ENCODE assay signal across 8 cellular contexts in the genomic region with DNA sequence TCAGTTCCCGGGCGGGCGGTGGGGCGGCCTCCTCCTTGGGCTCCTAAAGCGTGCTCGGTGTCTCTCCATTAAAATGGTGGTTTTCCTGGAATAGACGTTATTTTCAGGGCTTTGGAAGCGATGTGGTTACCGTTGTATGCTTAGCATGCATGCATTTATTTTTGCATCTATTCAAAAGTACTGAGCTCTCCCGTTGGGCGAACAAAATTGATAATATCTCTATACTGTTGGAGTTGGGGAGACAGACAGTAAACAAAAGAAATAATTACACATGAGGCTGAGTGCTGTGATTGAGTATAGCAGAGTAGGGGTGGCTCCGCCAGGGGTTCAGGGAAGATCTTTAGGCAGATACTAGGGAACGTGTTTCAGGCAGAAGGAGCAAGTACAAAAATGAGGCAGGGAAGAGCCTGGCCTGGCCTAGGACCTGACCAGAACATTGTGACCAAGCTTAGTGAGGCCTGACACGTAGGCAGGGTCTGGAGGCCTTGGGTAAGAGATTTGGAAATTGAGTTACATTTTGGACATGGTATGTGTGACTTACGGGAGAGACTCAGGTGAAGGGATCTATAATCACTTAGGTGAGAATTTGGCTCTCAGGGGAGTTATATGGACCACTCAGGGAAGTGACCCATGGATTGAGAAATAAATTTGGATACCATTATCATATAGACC. TPM values are rescaled to one million over a fixed set of nuclear protein-coding genes. Genes with fewer than 3 reads are reported as not detected.
DNase-seq lines count a peak whose midpoint lies in the region; ATAC-seq, FAIRE-seq and TF ChIP-seq lines count a peak whose summit lies in the region.

No MANE protein-coding gene starts in this region.

- H3K9me2 ChIP-seq in SK-N-SH (no peaks in the 10 kb centered on the region), hepatocyte (replicated peaks; ENCODE audit: insufficient read depth) (no peaks in the 10 kb centered on the region)

- H3K9ac ChIP-seq in SK-N-SH, result peak overlapping the region; percentile 95; the same call in 1 of the 2 replicates

- H3K27ac ChIP-seq in right atrium auricular region, result peak overlapping the region; percentile 88 to 91
- H3K27ac ChIP-seq in SK-N-SH (ENCODE audit: low read depth in 2 of 2, low read length in 1 of 2), result peak overlapping the region; percentile 8 to 58; a peak in 3 of 4 replicates
- peak overlapping the region; percentile 57 for H3K27ac ChIP-seq in hepatocyte
- no peak overlapping the region for H3K27ac ChIP-seq in suprapubic skin

- H3K79me2 ChIP-seq in SK-N-SH (ENCODE audit: insufficient read depth) (peaks cover 69% of the 10 kb centered on the region), hepatocyte (peaks cover 37% of the 10 kb centered on the region)

- 0 out of 2 replicates have a peak, but pooled peaks cover under 1% of the 10 kb centered on the region for H4K20me1 ChIP-seq in SK-N-SH (ENCODE audit: insufficient read depth)
- no peaks in the 10 kb centered on the region for H4K20me1 ChIP-seq in hepatocyte (ENCODE audit: insufficient read depth, poor library complexity, severe bottlenecking)

- H3F3A ChIP-seq in SK-N-SH (replicated peaks; ENCODE audit: insufficient read depth), result peaks cover 15% of the 10 kb centered on the region

- no peak for TF ChIP-seq POLR2A in suprapubic skin (IDR thresholded peaks at IDR 0.05)

- no peaks in the 10 kb centered on the region for H3K27me3 ChIP-seq in right atrium auricular region
- no peaks in the 10 kb centered on the region for H3K27me3 ChIP-seq in SK-N-SH (ENCODE audit: insufficient read depth)
- no peaks in the 10 kb centered on the region for H3K27me3 ChIP-seq in hepatocyte
- no peaks in the 10 kb centered on the region for H3K27me3 ChIP-seq in suprapubic skin

- WGBS in SK-N-SH (ENCODE audit: low lambda C conversion rate), result 11% methylated on average over 15 of the region's 15 CpGs
- WGBS in hepatocyte (ENCODE audit: low lambda C conversion rate, missing lambda C conversion rate), result 16% methylated on average over 15 of the region's 15 CpGs
- WGBS in suprapubic skin, result 14% methylated on average over 15 of the region's 15 CpGs

- peak overlapping the region; percentile 58 to 68 for H3K4me3 ChIP-seq in right atrium auricular region
- peak overlapping the region; percentile 60 to 93 for H3K4me3 ChIP-seq in SK-N-SH (ENCODE audit: low read depth in 2 of 2, low read length in 1 of 2)
- peak overlapping the region; percentile 81 for H3K4me3 ChIP-seq in hepatocyte
- H3K4me3 ChIP-seq in suprapubic skin, result peak overlapping the region; percentile 59

- H3K9me3 ChIP-seq in right atrium auricular region (no peaks in the 10 kb centered on the region), SK-N-SH (no peaks in the 10 kb centered on the region), hepatocyte (ENCODE audit: low read depth) (no peaks in the 10 kb centered on the region), suprapubic skin (no peaks in the 10 kb centered on the region)

- H3K36me3 ChIP-seq in right atrium auricular region (no peaks in the 10 kb centered on the region), SK-N-SH (replicated peaks in 1 of 2; ENCODE audit: control insufficient read depth in 1 of 2, insufficient read depth in 2 of 2, low read length in 1 of 2) (no peaks in the 10 kb centered on the region), hepatocyte (replicated peaks; ENCODE audit: insufficient read depth, low read depth) (no peaks in the 10 kb centered on the region), suprapubic skin (no peaks in the 10 kb centered on the region)

- ATAC-seq in left cardiac atrium (no peak), GM18870 (IDR thresholded peaks at IDR 0.05; ENCODE audit: unreplicated experiment) (no peak), left colon (no peak)

- POLR2A ChIA-PET in SK-N-SH (lab: Yijun Ruan, JAX), result interaction anchor here (0.7 to 2.8 kb wide), 4 partner anchors 10 to 160 kb away, joined by 3 to 15 read pairs (median 6); partner anchors contain the start of gene ITPRIPL1

- TF ChIP-seq CTCF in right atrium auricular region (IDR thresholded peaks at IDR 0.05), result no peak
- no peak for TF ChIP-seq CTCF in SK-N-SH (IDR thresholded peaks at IDR 0.05)
- TF ChIP-seq CTCF in hepatocyte (IDR thresholded peaks at IDR 0.05; ENCODE audit: poor library complexity), result no peak
- no peak for TF ChIP-seq CTCF in suprapubic skin (IDR thresholded peaks at IDR 0.05)
- TF ChIP-seq CTCF in D721Med (IDR thresholded peaks at IDR 0.05; ENCODE audit: insufficient read depth, missing control alignments), result no peak

- peak overlapping the region; percentile 77 for H2AFZ ChIP-seq in SK-N-SH (ENCODE audit: low read depth)
- H2AFZ ChIP-seq in hepatocyte, result peak overlapping the region; percentile 92

- H3K4me1 ChIP-seq in right atrium auricular region (peaks cover 0 to 8% of the 10 kb centered on the region in 2 donors), SK-N-SH (ENCODE audit: control insufficient read depth in 1 of 2, insufficient read depth in 2 of 2, low read depth in 1 of 2, low read length in 1 of 2) (peaks cover 5 to 6% of the 10 kb centered on the region in 2 experiments; a peak in 2 of 4 replicates), hepatocyte (ENCODE audit: insufficient read depth) (no peaks in the 10 kb centered on the region), suprapubic skin (peaks cover 14% of the 10 kb centered on the region)

- H3K4me2 ChIP-seq in SK-N-SH (peak overlapping the region; percentile 98), hepatocyte (peak overlapping the region; percentile 86)

- TF ChIP-seq RAD21 in SK-N-SH (IDR thresholded peaks at IDR 0.05; ENCODE audit: low read length), result no peak

- intact Hi-C loops in left cardiac atrium (cut with DNase I), result no loop called here
- intact Hi-C loops in left colon (cut with DNase I, micrococcal nuclease), result no loop called here

- no peak for FAIRE-seq in D721Med (lab: Jason Lieb, UNC)

- CTCF ChIA-PET in SK-N-SH (lab: Yijun Ruan, JAX), result interaction anchor here (0.7 to 1.8 kb wide), 6 partner anchors 13 to 218 kb away, joined by 3 to 5 read pairs (median 4); no protein-coding TSS in a partner anchor

- DNase-seq in right atrium auricular region (ENCODE audit: low spot score), result no peak
- DNase-seq in left cardiac atrium, result no peak
- DNase-seq in SK-N-SH, result peak; percentile 37
- DNase-seq in hepatocyte (ENCODE audit: low spot score), result no peak
- DNase-seq in suprapubic skin (ENCODE audit: low spot score in 2 of 2), result no peak
- DNase-seq in D721Med (ENCODE audit: insufficient read length, low spot score), result no peak
- DNase-seq in left colon, result no peak

- TF ChIP-seq EP300 in SK-N-SH (IDR thresholded peaks at IDR 0.05; ENCODE audit: borderline replicate concordance in 1 of 2, low read depth in 1 of 2, low read length in 1 of 2) (no peak), suprapubic skin (IDR thresholded peaks at IDR 0.05) (no peak)

TF ChIP-seq in SK-N-SH, 30 proteins besides CTCF, POLR2A, EP300 and RAD21 (continues in another document):
- TF ChIP-seq SIN3A (IDR thresholded peaks at IDR 0.05; ENCODE audit: borderline replicate concordance, low read depth, low read length) (no peak), FOXM1 (IDR thresholded peaks at IDR 0.05; ENCODE audit: low read depth) (no peak), MXI1 (IDR thresholded peaks at IDR 0.05; ENCODE audit: low read depth, low read length) (peak; percentile 85; the same call in 1 of the 2 replicates), FOXJ3 (CRISPR knock-in tag; IDR thresholded peaks at IDR 0.05) (no peak), SMC3 (IDR thresholded peaks at IDR 0.05; ENCODE audit: low read depth, low read length) (no peak), POLR2AphosphoS5 (IDR thresholded peaks at IDR 0.05; ENCODE audit: low read depth, low read length) (peak; percentile 67), MAX (IDR thresholded peaks at IDR 0.05; ENCODE audit: low read depth) (0 out of 2 replicates have a peak, but pooled peaks have one; percentile 59)

RNA-seq across cellular contexts. Expression of gene NCAPH, which starts 0.7 kb away (rescaled TPM):
- total RNA-seq in right atrium auricular region (under 1 TPM; 0.12 to 0.52 TPM), left cardiac atrium (1 to 10 TPM in 1 of 2 donors, under 1 TPM in 1; 0.42 to 2.9 TPM), hepatocyte (5.0 and 6.6 TPM in 2 replicates), suprapubic skin (1 to 10 TPM; 1.7 to 3.9 (median 2.6) TPM), left colon (1 to 10 TPM; 2.0 to 7.3 TPM)
- polyA plus RNA-seq in SK-N-SH (2012; rRNA removed) (17.0 and 17.8 TPM in 2 replicates), hepatocyte (3.5 and 7.0 TPM in 2 replicates)
- 15.0 and 17.0 TPM in 2 replicates for polyA plus RNA-seq in SK-N-SH (2012; cell fraction: cytosol; rRNA removed)
- 15.2 and 15.8 TPM in 2 replicates for polyA plus RNA-seq in SK-N-SH (2012; cell fraction: nucleus; rRNA removed)

RNA-seq across cellular contexts. Expression of gene ITPRIPL1, which starts 11.1 kb away (rescaled TPM):
- 1 to 10 TPM in 1 of 2 donors, under 1 TPM in 1; 0.44 to 1.5 TPM for total RNA-seq in right atrium auricular region
- total RNA-seq in left cardiac atrium, result 1 to 10 TPM; 1.4 to 2.1 TPM
- 4.3 and 5.0 TPM in 2 replicates for polyA plus RNA-seq in SK-N-SH (2012; rRNA removed)
- 5.0 and 6.1 TPM in 2 replicates for polyA plus RNA-seq in SK-N-SH (2012; cell fraction: cytosol; rRNA removed)
- polyA plus RNA-seq in SK-N-SH (2012; cell fraction: nucleus; rRNA removed), result 3.4 and 3.6 TPM in 2 replicates
- total RNA-seq in hepatocyte, result 2.0 TPM in 2 replicates
- 0.83 and 1.9 TPM in 2 replicates for polyA plus RNA-seq in hepatocyte
- 1 to 10 TPM in 3 of 4 donors, under 1 TPM in 1; 0.86 to 2.6 (median 2.2) TPM for total RNA-seq in suprapubic skin
- total RNA-seq in left colon, result under 1 TPM; 0.58 to 0.92 TPM

RNA-seq across cellular contexts. Expression of gene SNRNP200, which starts 30.9 kb away (rescaled TPM):
- 10 to 100 TPM; 42.2 to 68.8 TPM for total RNA-seq in right atrium auricular region
- total RNA-seq in left cardiac atrium, result 10 to 100 TPM; 51.6 to 61.5 TPM
- polyA plus RNA-seq in SK-N-SH (2012; rRNA removed), result 165 and 177 TPM in 2 replicates
- 104 and 134 TPM in 2 replicates for polyA plus RNA-seq in SK-N-SH (2012; cell fraction: cytosol; rRNA removed)
- polyA plus RNA-seq in SK-N-SH (2012; cell fraction: nucleus; rRNA removed), result 437 and 481 TPM in 2 replicates
- 56.3 and 60.9 TPM in 2 replicates for total RNA-seq in hepatocyte
- 59.8 and 64.1 TPM in 2 replicates for polyA plus RNA-seq in hepatocyte
- 100 to 1,000 TPM in 3 of 4 donors, 10 to 100 TPM in 1; 75.8 to 150 (median 110) TPM for total RNA-seq in suprapubic skin
- total RNA-seq in left colon, result 10 to 100 TPM; 84.8 to 94.7 TPM
